In the genomic region with DNA sequence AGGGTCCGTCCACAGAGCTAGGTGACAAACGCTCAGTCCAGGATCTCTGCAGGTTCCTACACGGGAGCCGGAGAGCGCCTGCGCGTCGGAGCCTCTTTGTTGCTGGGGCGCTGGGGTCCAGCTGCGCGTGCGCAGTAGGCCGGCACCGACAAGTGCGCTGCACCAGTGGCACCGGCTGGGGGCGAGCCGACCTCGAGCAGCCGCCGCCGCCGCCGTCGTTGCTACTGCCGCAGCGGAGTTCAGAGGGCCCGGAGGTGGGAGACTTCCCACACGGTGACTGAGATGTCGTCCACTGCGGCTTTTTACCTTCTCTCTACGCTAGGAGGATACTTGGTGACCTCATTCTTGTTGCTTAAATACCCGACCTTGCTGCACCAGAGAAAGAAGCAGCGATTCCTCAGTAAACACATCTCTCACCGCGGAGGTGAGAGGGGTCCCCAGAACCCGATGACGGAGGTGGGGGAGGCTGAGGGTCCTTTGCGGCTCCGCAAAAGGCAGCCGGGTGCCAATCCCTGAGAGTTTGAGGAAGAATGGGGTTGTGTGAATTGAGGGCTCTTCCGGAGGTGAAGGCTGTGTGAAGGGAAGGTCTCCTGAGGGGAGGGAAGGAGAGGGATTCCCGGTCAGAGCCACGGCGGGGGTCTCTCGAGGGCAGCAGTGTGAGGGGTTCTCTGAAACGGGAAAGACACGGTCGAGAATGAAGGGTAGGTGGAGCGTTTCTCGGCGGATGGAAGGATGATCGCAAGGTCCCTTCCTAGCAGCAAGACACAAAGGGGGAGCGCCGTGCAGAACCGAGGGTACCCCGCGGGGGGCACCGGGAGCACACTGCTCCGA, we compare ENCODE assay signal across 8 cellular contexts. TPM values are rescaled to one million over a fixed set of nuclear protein-coding genes. Genes with fewer than 3 reads are reported as not detected.
DNase-seq lines count a peak whose midpoint lies in the region; ATAC-seq, FAIRE-seq and TF ChIP-seq lines count a peak whose summit lies in the region.

GDPD1 (plus strand) TSS at position 184 of the 831 bp plus-strand sequence; CDS start at position 283, 99 bp downstream.

- H3K4me3 Mint-ChIP-seq in endothelial cell (ENCODE audit: unreplicated experiment): peak within 1 kb of the TSS; percentile 99

- peak within 1 kb of the TSS; percentile 66 for H3K4me3 ChIP-seq in mesodermal cell (ENCODE audit: extremely low read depth, insufficient read depth, low read length, poor library complexity, severe bottlenecking)

- peaks cover 10% of the 10 kb centered on the region for H3K4me1 Mint-ChIP-seq in endothelial cell (ENCODE audit: unreplicated experiment)

- 1% methylated on average over 49 to 54 of the region's 60 CpGs for WGBS in mesodermal cell (ENCODE audit: insufficient coverage in 2 of 2), 2 experiments

- H3K27me3 Mint-ChIP-seq in endothelial cell (ENCODE audit: unreplicated experiment): no peaks in the 10 kb centered on the region

- ATAC-seq in GM21390 (IDR thresholded peaks at IDR 0.05; ENCODE audit: unreplicated experiment): peak; percentile 95

- H3K36me3 ChIP-seq in mesodermal cell (ENCODE audit: control insufficient read depth, insufficient read depth, low read length): no peaks in the 10 kb centered on the region

- H3K36me3 Mint-ChIP-seq in endothelial cell (ENCODE audit: low read depth, unreplicated experiment): no peaks in the 10 kb centered on the region

- no peak for FAIRE-seq in D721Med (lab: Jason Lieb, UNC)

- peak within 1 kb of the TSS; percentile 43 for H3K27ac ChIP-seq in mesodermal cell (ENCODE audit: low read depth, low read length, severe bottlenecking)

- no peaks in the 10 kb centered on the region for H3K9me3 ChIP-seq in mesodermal cell (ENCODE audit: control insufficient read depth, low read length)

- no peaks in the 10 kb centered on the region for H3K9me3 Mint-ChIP-seq in endothelial cell (ENCODE audit: unreplicated experiment)

- TF ChIP-seq CTCF in D721Med (IDR thresholded peaks at IDR 0.05; ENCODE audit: insufficient read depth, missing control alignments) (peak; percentile 67), endothelial cell (IDR thresholded peaks at IDR 0.05; ENCODE audit: unreplicated experiment) (peak; percentile 65)

- H3K27ac Mint-ChIP-seq in endothelial cell (ENCODE audit: unreplicated experiment): peak within 1 kb of the TSS; percentile 84

- peak; percentile 53 for DNase-seq in D721Med (ENCODE audit: insufficient read length, low spot score)
- DNase-seq in HUDEP-2 (lab: John Stamatoyannopoulos, UW; ENCODE audit: unreplicated experiment in 76 of 76): peak in 75 of 76 experiments; percentile 25 to 97 (median 91)
- DNase-seq in NOMO-1 treated with DMSO at 0.1 percent for 48 hours (lab: John Stamatoyannopoulos, UW; ENCODE audit: unreplicated experiment): peak; percentile 95
- peak; percentile 87 for DNase-seq in activated CD8-positive, alpha-beta memory T cell treated with anti-CD3 and anti-CD28 coated beads, Interleukin-2, amount 50 U/mL, for 1 hour (ENCODE audit: extremely low read depth)
- peak; percentile 99 for DNase-seq in endothelial cell (ENCODE audit: low spot score)
- peak; percentile 97 for DNase-seq in stimulated activated CD8-positive, alpha-beta memory T cell treated with anti-CD3 and anti-CD28 coated beads, Interleukin-15, amount 100 ng/mL, for 24 hours (ENCODE audit: low read depth)

- no peaks in the 10 kb centered on the region for H3K4me1 ChIP-seq in mesodermal cell (ENCODE audit: control insufficient read depth, insufficient read depth, low read length, poor library complexity, severe bottlenecking)

RNA-seq across cellular contexts. Expression of gene GDPD1, which starts in this region (rescaled TPM):
- 3.1 TPM for total RNA-seq in endothelial cell (ENCODE audit: unreplicated experiment)
- polyA plus RNA-seq in mesodermal cell (2013, experiment 1 of 2): 5.9 TPM
- 5.9 TPM for polyA plus RNA-seq in mesodermal cell (2013, experiment 2 of 2)

Comparison
In these comparisons a context has a peak if more than half of its experiments do, and no peak if none do; other contexts are left out.
1. Peak in every context shown above with its lines: DNase-seq, ATAC-seq, H3K4me3 ChIP-seq and H3K27ac ChIP-seq.